Comparison of ENCODE assay signal across 15 cellular contexts in genomic region chr6:134936476-134936875, GRCh38.
"Had no signal": no experiment of that assay in that cellular context is flagged by ENCODE, and none has a peak within 500 bp of the region (broad histone marks: within the 10 kb centered on the region; RNA-seq: fewer than 3 reads in every experiment).

No MANE protein-coding gene starts in this region.

- H3K27ac ChIP-seq: cardiac muscle cell, dorsolateral prefrontal cortex, left ventricle myocardium inferior, suprapubic skin, upper lobe of left lung had no signal

- FAIRE-seq: islet of Langerhans had no signal

- H3K9me3 ChIP-seq: gastroesophageal sphincter, left ventricle myocardium inferior, right lobe of liver, suprapubic skin, upper lobe of left lung had no signal

- DNase-seq: activated CD4-positive, alpha-beta T cell treated with anti-CD3 and anti-CD28 coated beads, Interleukin-2, amount 10 ng/mL, durations not matched to agents 24 days and 14 days; activated CD4-positive, CD25-positive, alpha-beta regulatory T cell; activated CD8-positive, alpha-beta memory T cell treated with anti-CD3 and anti-CD28 coated beads for 24 hours; activated naive CD4-positive, alpha-beta T cell; dorsolateral prefrontal cortex; erythroblast; left ventricle myocardium inferior; mesendoderm; right lobe of liver; stimulated activated naive CD8-positive, alpha-beta T cell treated with anti-CD3 and anti-CD28 coated beads, Interleukin-15, Interleukin-2, amounts not matched to agents 100 U/mL and 50 U/mL, for 24 hours; upper lobe of left lung had no signal

- H3K4me3 ChIP-seq: cardiac muscle cell, dorsolateral prefrontal cortex, gastroesophageal sphincter, left ventricle myocardium inferior, right lobe of liver, suprapubic skin, upper lobe of left lung had no signal

- H3K27me3 ChIP-seq: cardiac muscle cell, dorsolateral prefrontal cortex, gastroesophageal sphincter, right lobe of liver, suprapubic skin, upper lobe of left lung had no signal

- H3K4me1 ChIP-seq: left ventricle myocardium inferior, suprapubic skin, upper lobe of left lung had no signal

- H3K36me3 ChIP-seq: cardiac muscle cell, left ventricle myocardium inferior, suprapubic skin, upper lobe of left lung had no signal

- ATAC-seq: gastroesophageal sphincter; right lobe of liver; stimulated activated naive CD8-positive, alpha-beta T cell treated with anti-CD3 and anti-CD28 coated beads, Interleukin-15, Interleukin-2, amounts not matched to agents 100 U/mL and 50 U/mL, for 24 hours had no signal
